23 cellular contexts compared by ENCODE assay signal in the genomic region with DNA sequence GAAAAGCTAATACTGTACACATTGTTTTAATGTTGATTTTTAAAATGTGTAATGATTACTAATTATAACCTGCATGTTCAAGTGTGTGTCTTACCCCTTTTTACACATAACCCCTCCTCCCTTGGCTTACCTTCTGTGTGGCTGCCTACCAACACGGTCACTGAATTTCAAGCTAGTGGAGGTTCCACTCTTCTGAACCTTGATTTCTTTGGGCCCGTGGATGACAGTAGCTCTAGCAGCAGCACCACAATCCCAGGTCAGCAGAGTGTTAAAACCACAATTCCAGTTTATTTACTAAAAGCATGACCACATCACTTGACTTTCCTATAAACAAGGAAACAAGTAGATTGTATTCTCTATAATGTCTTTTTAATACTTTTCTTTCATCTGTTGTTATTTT.
"Had no signal": no experiment of that assay in that cellular context is flagged by ENCODE, and none has a peak within 500 bp of the region (broad histone marks: within the 10 kb centered on the region; RNA-seq: fewer than 3 reads in every experiment).

No MANE protein-coding gene starts in this region.

- DNase-seq: activated CD4-positive, alpha-beta T cell treated with anti-CD3 and anti-CD28 coated beads for 1 hour; activated CD4-positive, alpha-beta T cell treated with anti-CD3 and anti-CD28 coated beads, Interleukin-2, amount 10 ng/mL, durations not matched to agents 24 days and 14 days; activated CD4-positive, alpha-beta T cell treated with anti-CD3 and anti-CD28 coated beads, Interleukin-2, amount 50 U/mL, for 48 hours; activated CD8-positive, alpha-beta memory T cell treated with anti-CD3 and anti-CD28 coated beads, Interleukin-2, amount 10 ng/mL, durations not matched to agents 7 days and 5 days; activated effector memory CD4-positive, alpha-beta T cell treated with Interleukin-2 at 50 U/mL for 16 hours; activated naive CD4-positive, alpha-beta T cell treated with Interleukin-2 at 50 U/mL for 16 hours; activated T-cell treated with anti-CD3 and anti-CD28 coated beads, Interleukin-2, amount 50 U/mL, for 24 hours; amygdala; Kasumi-1; NCI-H1048; NCI-H1694; NCI-H2029 treated with DMSO at 0.1 percent for 48 hours; NCI-H446; NCI-H524; NCI-H748 treated with DMSO at 0.1 percent for 48 hours; Peyer's patch; Right ventricle myocardium superior; SJCRH30; SW 1271; T-helper 9 cell had no signal

- ATAC-seq: activated CD8-positive, alpha-beta memory T cell treated with anti-CD3 and anti-CD28 coated beads, Interleukin-2, amount 10 ng/mL, durations not matched to agents 7 days and 5 days; K562; SK-N-SH treated with all-trans-retinoic acid at 6 μM for 48 hours; WTC11 had no signal
